ENCODE assay signal across 1 cellular context in the genomic region with DNA sequence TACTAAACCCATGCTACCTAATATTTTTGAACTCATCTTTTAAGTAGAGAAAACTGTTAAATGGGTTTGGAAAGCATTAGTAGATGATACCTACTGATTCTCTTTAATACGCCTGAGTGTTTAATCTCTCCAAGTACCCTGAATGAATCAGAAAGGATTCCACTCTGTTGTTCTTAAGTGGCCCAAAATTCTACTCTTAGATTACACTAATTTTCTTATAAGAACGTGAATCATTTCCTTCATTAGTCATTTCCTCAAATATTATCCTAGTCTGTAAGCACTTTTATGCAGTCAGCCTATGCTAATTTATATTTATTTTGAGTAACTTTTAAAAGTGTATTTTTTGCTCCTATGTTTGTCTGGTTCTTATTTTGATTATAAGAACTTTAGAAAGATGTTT.
TF ChIP-seq lines count a peak whose summit lies in the region.

No MANE protein-coding gene starts in this region.

TF ChIP-seq in endothelial cell of umbilical vein, 7 proteins besides CTCF, POLR2A, EP300 and RAD21:
- TF ChIP-seq EZH2 (IDR thresholded peaks at IDR 0.05; ENCODE audit: borderline replicate concordance, low read depth, low read length, severe bottlenecking) (no peak), GATA2 (IDR thresholded peaks at IDR 0.05; ENCODE audit: insufficient read depth, insufficient read length, low read depth, low read length) (no peak), FOS (IDR thresholded peaks at IDR 0.05; ENCODE audit: borderline replicate concordance, insufficient read depth, low read length) (peak; percentile 81), JUN (IDR thresholded peaks at IDR 0.05; ENCODE audit: borderline replicate concordance, insufficient read depth, insufficient read length, low read depth) (peak; percentile 93)
- TF ChIP-seq, protein P1, sequence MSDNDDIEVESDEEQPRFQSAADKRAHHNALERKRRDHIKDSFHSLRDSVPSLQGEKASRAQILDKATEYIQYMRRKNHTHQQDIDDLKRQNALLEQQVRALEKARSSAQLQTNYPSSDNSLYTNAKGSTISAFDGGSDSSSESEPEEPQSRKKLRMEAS (IDR thresholded peaks at IDR 0.05; ENCODE audit: insufficient read depth, insufficient read length), result no peak
